19 cellular contexts compared by ENCODE assay signal in the genomic region with DNA sequence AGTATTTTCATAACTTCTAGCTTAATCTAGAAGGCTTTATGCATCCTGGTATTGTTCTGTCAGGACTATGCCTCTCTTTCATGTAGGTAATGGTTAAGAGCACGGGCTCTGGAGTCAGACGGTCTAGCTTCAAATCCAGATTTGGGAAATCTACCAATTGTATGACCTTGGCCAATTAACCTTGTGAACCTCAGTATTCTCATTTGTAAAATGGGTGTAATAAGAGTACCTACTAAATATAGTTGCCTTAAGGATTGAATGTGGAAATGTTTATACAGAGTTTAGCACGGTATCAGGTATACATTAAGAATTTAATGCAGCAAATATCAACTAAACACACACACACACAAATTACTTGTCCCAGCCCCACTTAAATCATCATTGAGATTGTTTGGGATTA.
A peak's percentile ranks its signal among the peaks of the same experiment; 100 is the strongest.
DNase-seq lines count a peak whose midpoint lies in the region; ATAC-seq and TF ChIP-seq lines count a peak whose summit lies in the region.
"Had no signal": no experiment of that assay in that cellular context is flagged by ENCODE, and none has a peak within 500 bp of the region (broad histone marks: within the 10 kb centered on the region; RNA-seq: fewer than 3 reads in every experiment).

No MANE protein-coding gene starts in this region.

- no peaks in the 10 kb centered on the region for H3K9me2 ChIP-seq in PC-9 (ENCODE audit: insufficient read depth)
- no peaks in the 10 kb centered on the region for H3K9me2 ChIP-seq in hepatocyte (replicated peaks; ENCODE audit: insufficient read depth)

- no peaks in the 10 kb centered on the region for H3K79me2 ChIP-seq in PC-9 (ENCODE audit: low read depth)
- H3K79me2 ChIP-seq in hepatocyte, result no peaks in the 10 kb centered on the region

- H3F3A ChIP-seq in PC-9 (ENCODE audit: insufficient read depth, low read depth), result peaks cover 49% of the 10 kb centered on the region

- TF ChIP-seq CTCF in cardiac muscle cell (IDR thresholded peaks at IDR 0.05; ENCODE audit: low read depth, low read length), result no peak
- no peak for TF ChIP-seq CTCF in PC-9 (conservative IDR thresholded peaks at IDR 0.05)
- TF ChIP-seq CTCF in hepatocyte (IDR thresholded peaks at IDR 0.05; ENCODE audit: poor library complexity), result no peak
- TF ChIP-seq CTCF in gastrocnemius medialis (IDR thresholded peaks at IDR 0.05 in 4 of 5, conservative IDR thresholded peaks at IDR 0.05 in 1 of 5), result no peak

- no peaks in the 10 kb centered on the region for H3K9me3 ChIP-seq in cardiac muscle cell (ENCODE audit: low read depth)
- no peaks in the 10 kb centered on the region for H3K9me3 ChIP-seq in PC-9 (ENCODE audit: insufficient read depth, low read depth)
- no peaks in the 10 kb centered on the region for H3K9me3 ChIP-seq in hepatocyte (ENCODE audit: low read depth)
- no peaks in the 10 kb centered on the region for H3K9me3 ChIP-seq in gastrocnemius medialis
- H3K9me3 ChIP-seq: MG63, Peyer's patch had no signal

- CTCF ChIA-PET in PC-9 (lab: Charles Lee), result interaction anchor here (1.5 kb wide), 1 partner anchor 69 kb away, joined by 3 read pairs; no protein-coding TSS in a partner anchor

- no peaks in the 10 kb centered on the region for H3K36me3 ChIP-seq in cardiac muscle cell
- no peaks in the 10 kb centered on the region for H3K36me3 ChIP-seq in PC-9 (ENCODE audit: low read depth)
- no peaks in the 10 kb centered on the region for H3K36me3 ChIP-seq in hepatocyte (replicated peaks; ENCODE audit: insufficient read depth, low read depth)
- H3K36me3 ChIP-seq in gastrocnemius medialis, result no peaks in the 10 kb centered on the region
- H3K36me3 ChIP-seq: MG63, Peyer's patch had no signal

- H4K20me1 ChIP-seq in PC-9 (ENCODE audit: insufficient read depth), result no peaks in the 10 kb centered on the region
- H4K20me1 ChIP-seq in hepatocyte (ENCODE audit: insufficient read depth, poor library complexity, severe bottlenecking), result no peaks in the 10 kb centered on the region

- no peak overlapping the region; the same call in 1 of the 2 replicates for H2AFZ ChIP-seq in PC-9
- no peak overlapping the region for H2AFZ ChIP-seq in hepatocyte

- H3K27ac ChIP-seq in cardiac muscle cell (peak overlapping the region; percentile 94), PC-9 (peak overlapping the region; percentile 94), hepatocyte (peak overlapping the region; percentile 54), gastrocnemius medialis (peak overlapping the region; percentile 73 to 85 (median 78))
- H3K27ac ChIP-seq: KMS-11, Peyer's patch had no signal

- no peak for ATAC-seq in Right ventricle myocardium inferior
- no peak for ATAC-seq in gastrocnemius medialis
- ATAC-seq in HG03135 (IDR thresholded peaks at IDR 0.05; ENCODE audit: unreplicated experiment), result no peak

- WGBS in hepatocyte (ENCODE audit: low lambda C conversion rate, missing lambda C conversion rate), result 50% methylated on average over 3 of the region's 3 CpGs

- no peak overlapping the region for H3K4me3 ChIP-seq in cardiac muscle cell
- H3K4me3 ChIP-seq in PC-9, result no peak overlapping the region; the same call in 1 of the 2 replicates
- no peak overlapping the region for H3K4me3 ChIP-seq in hepatocyte
- H3K4me3 ChIP-seq in gastrocnemius medialis, result no peak overlapping the region
- H3K4me3 ChIP-seq: GM12878, MG63, Peyer's patch had no signal

- no peaks in the 10 kb centered on the region for H3K27me3 ChIP-seq in cardiac muscle cell
- no peaks in the 10 kb centered on the region for H3K27me3 ChIP-seq in PC-9 (ENCODE audit: insufficient read depth, low read depth)
- H3K27me3 ChIP-seq in hepatocyte, result no peaks in the 10 kb centered on the region
- no peaks in the 10 kb centered on the region for H3K27me3 ChIP-seq in gastrocnemius medialis
- H3K27me3 ChIP-seq: MG63, Peyer's patch had no signal

- intact Hi-C loops in Right ventricle myocardium inferior (cut with DNase I), result no loop called here
- intact Hi-C loops in PC-9 (cut with micrococcal nuclease; ENCODE audit: unreplicated experiment), result no loop called here
- intact Hi-C loops in gastrocnemius medialis (cut with DNase I; ENCODE audit: low total_unique reads), result no loop called here

- in situ Hi-C loops in gastrocnemius medialis (cut with MboI; ENCODE audit: low sequenced_read_pairs in 4 of 4), result no loop called here

- TF ChIP-seq POLR2A in gastrocnemius medialis (IDR thresholded peaks at IDR 0.05), result no peak

- POLR2A ChIA-PET in PC-9 (lab: Charles Lee; ENCODE audit: unreplicated experiment), result no interaction called here

- no peak for DNase-seq in cardiac muscle cell (ENCODE audit: low read depth in 1 of 2, low spot score in 1 of 2)
- DNase-seq in Right ventricle myocardium inferior (ENCODE audit: missing footprints), result no peak
- DNase-seq in PC-9, result no peak
- no peak for DNase-seq in hepatocyte (ENCODE audit: low spot score)
- DNase-seq in gastrocnemius medialis, result no peak
- DNase-seq in globus pallidus (ENCODE audit: low spot score), result no peak
- DNase-seq in NCI-H1105 (lab: John Stamatoyannopoulos, UW), result no peak
- DNase-seq: CD4-positive, CD25-positive, alpha-beta regulatory T cell; MG63; NCI-H1105 treated with DMSO at 0.1 percent for 48 hours; NCI-H1930; NCI-H2171; NCI-H446 treated with DMSO at 0.1 percent for 48 hours; NCI-H748 treated with DMSO at 0.1 percent for 48 hours; Peyer's patch; SHP77 treated with DMSO at 0.1 percent for 48 hours had no signal

- BruUV-seq in PC-9 (replicated peaks; lab: Mats Ljungman, UMichigan), result no TSS peak

- peaks cover 14% of the 10 kb centered on the region for H3K4me1 ChIP-seq in cardiac muscle cell (ENCODE audit: low read depth)
- H3K4me1 ChIP-seq in PC-9 (replicated peaks; ENCODE audit: insufficient read depth), result peaks cover 54% of the 10 kb centered on the region
- H3K4me1 ChIP-seq in hepatocyte (ENCODE audit: insufficient read depth), result peaks cover 7% of the 10 kb centered on the region
- H3K4me1 ChIP-seq in gastrocnemius medialis, result peaks cover 26 to 37% of the 10 kb centered on the region in 2 donors
- H3K4me1 ChIP-seq: Peyer's patch had no signal

- H3K4me2 ChIP-seq in PC-9 (peak overlapping the region; percentile 72), hepatocyte (no peak overlapping the region)
- H3K4me2 ChIP-seq: KMS-11 had no signal
